10 cellular contexts compared by ENCODE assay signal in the genomic region with DNA sequence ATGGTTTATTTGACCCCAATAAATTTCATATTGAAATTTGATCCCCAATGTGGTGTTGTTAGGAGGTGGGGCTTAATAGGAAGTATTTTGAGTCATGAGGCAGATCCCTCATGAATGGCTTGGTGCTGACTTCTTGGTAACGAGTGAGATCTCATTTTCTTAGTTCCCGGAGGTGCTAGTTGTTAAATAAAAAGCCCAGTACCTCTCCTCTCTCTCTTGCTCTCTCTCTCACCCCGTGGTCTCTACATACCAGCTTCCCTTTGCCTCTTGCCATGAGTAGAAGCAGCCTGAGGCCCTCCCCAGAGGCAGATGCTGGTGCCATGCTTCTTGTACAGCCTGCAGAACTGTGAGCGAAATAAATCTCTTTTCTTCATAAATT. TPM values are rescaled to one million over a fixed set of nuclear protein-coding genes. Genes with fewer than 3 reads are reported as not detected.
DNase-seq lines count a peak whose midpoint lies in the region; ATAC-seq and TF ChIP-seq lines count a peak whose summit lies in the region.
"Had no signal": no experiment of that assay in that cellular context is flagged by ENCODE, and none has a peak within 500 bp of the region (broad histone marks: within the 10 kb centered on the region; RNA-seq: fewer than 3 reads in every experiment).

No MANE protein-coding gene starts in this region.

- peaks cover 37% of the 10 kb centered on the region for H3K4me1 Mint-ChIP-seq in activated naive CD4-positive, alpha-beta T cell treated with anti-CD3 and anti-CD28 coated beads for 36 hours (ENCODE audit: low read depth)
- H3K4me1 Mint-ChIP-seq in activated CD8-positive, alpha-beta T cell treated with anti-CD3 and anti-CD28 coated beads for 36 hours (ENCODE audit: low read depth) = peaks cover 33% of the 10 kb centered on the region
- H3K4me1 Mint-ChIP-seq in stimulated activated naive CD8-positive, alpha-beta T cell treated with anti-CD3 and anti-CD28 coated beads, Interleukin-15, Interleukin-2, amounts not matched to agents 100 ng/mL and 50 ng/mL, for 24 hours (ENCODE audit: low read depth) = peaks cover 36% of the 10 kb centered on the region

- ATAC-seq in HG02798 (IDR thresholded peaks at IDR 0.05; ENCODE audit: poor library complexity, unreplicated experiment) = peak; percentile 31
- peak; percentile 75 for ATAC-seq in activated CD8-positive, alpha-beta T cell treated with anti-CD3 and anti-CD28 coated beads for 36 hours

- H3K27me3 ChIP-seq in suprapubic skin = no peaks in the 10 kb centered on the region
- H3K27me3 ChIP-seq: ascending aorta had no signal

- TF ChIP-seq POLR2A in suprapubic skin (IDR thresholded peaks at IDR 0.05) = no peak

- H3K27ac ChIP-seq in suprapubic skin = no peak overlapping the region
- H3K27ac ChIP-seq: ascending aorta, RWPE1 had no signal

- peak; percentile 12 for DNase-seq in activated naive CD4-positive, alpha-beta T cell treated with anti-CD3 and anti-CD28 coated beads for 36 hours
- DNase-seq in activated naive CD4-positive, alpha-beta T cell treated with anti-CD3 and anti-CD28 coated beads, Interleukin-2, amount 50 U/mL, for 16 hours = no peak
- no peak for DNase-seq in activated CD8-positive, alpha-beta T cell treated with anti-CD3 and anti-CD28 coated beads for 36 hours
- DNase-seq in NCI-H2171 (lab: John Stamatoyannopoulos, UW) (no peak), NCI-H2081 (lab: John Stamatoyannopoulos, UW) (no peak), suprapubic skin (ENCODE audit: low spot score in 2 of 2) (no peak)

- TF ChIP-seq EP300 in suprapubic skin (IDR thresholded peaks at IDR 0.05) = no peak

- WGBS in suprapubic skin = 74% methylated on average over 4 of the region's 4 CpGs

- no peak for TF ChIP-seq CTCF in activated CD8-positive, alpha-beta T cell treated with anti-CD3 and anti-CD28 coated beads for 36 hours (IDR thresholded peaks at IDR 0.05)
- no peak for TF ChIP-seq CTCF in suprapubic skin (IDR thresholded peaks at IDR 0.05)

- no peaks in the 10 kb centered on the region for H3K9me3 ChIP-seq in suprapubic skin
- H3K9me3 ChIP-seq: ascending aorta had no signal

- H3K4me1 ChIP-seq in suprapubic skin = peaks cover 10% of the 10 kb centered on the region

- no peaks in the 10 kb centered on the region for H3K9me3 Mint-ChIP-seq in activated naive CD4-positive, alpha-beta T cell treated with anti-CD3 and anti-CD28 coated beads for 36 hours
- no peaks in the 10 kb centered on the region for H3K9me3 Mint-ChIP-seq in activated CD8-positive, alpha-beta T cell treated with anti-CD3 and anti-CD28 coated beads for 36 hours
- H3K9me3 Mint-ChIP-seq in stimulated activated naive CD8-positive, alpha-beta T cell treated with anti-CD3 and anti-CD28 coated beads, Interleukin-15, Interleukin-2, amounts not matched to agents 100 ng/mL and 50 ng/mL, for 24 hours = peaks cover 4% of the 10 kb centered on the region

- H3K27me3 Mint-ChIP-seq in activated naive CD4-positive, alpha-beta T cell treated with anti-CD3 and anti-CD28 coated beads for 36 hours (ENCODE audit: low read depth) = peaks cover 2% of the 10 kb centered on the region
- H3K27me3 Mint-ChIP-seq in activated CD8-positive, alpha-beta T cell treated with anti-CD3 and anti-CD28 coated beads for 36 hours = no peaks in the 10 kb centered on the region
- no peaks in the 10 kb centered on the region for H3K27me3 Mint-ChIP-seq in stimulated activated naive CD8-positive, alpha-beta T cell treated with anti-CD3 and anti-CD28 coated beads, Interleukin-15, Interleukin-2, amounts not matched to agents 100 ng/mL and 50 ng/mL, for 24 hours

- POLR2A ChIA-PET in activated CD8-positive, alpha-beta T cell treated with anti-CD3 and anti-CD28 coated beads for 36 hours (lab: Charles Lee) = interaction anchor here (1.1 to 1.7 kb wide), 2 partner anchors 10 to 119 kb away, joined by 3 to 7 read pairs; a partner anchor contains a TSS

- CTCF ChIA-PET in activated naive CD4-positive, alpha-beta T cell treated with anti-CD3 and anti-CD28 coated beads for 36 hours (lab: Charles Lee) = interaction anchor here (0.6 to 1.5 kb wide), 2 partner anchors 17 to 20 kb away, joined by 3 read pairs; no protein-coding TSS in a partner anchor
- CTCF ChIA-PET in activated CD8-positive, alpha-beta T cell treated with anti-CD3 and anti-CD28 coated beads for 36 hours (lab: Charles Lee) = interaction anchor here (1.1 to 7.4 kb wide), 3 partner anchors 8 to 215 kb away, joined by 8 to 32 read pairs (median 12); no protein-coding TSS in a partner anchor

- H3K4me3 ChIP-seq in suprapubic skin = no peak overlapping the region
- H3K4me3 ChIP-seq: ascending aorta had no signal

- H3K4me3 Mint-ChIP-seq in activated naive CD4-positive, alpha-beta T cell treated with anti-CD3 and anti-CD28 coated beads for 36 hours = no peak overlapping the region
- H3K4me3 Mint-ChIP-seq in activated CD8-positive, alpha-beta T cell treated with anti-CD3 and anti-CD28 coated beads for 36 hours = peak overlapping the region; percentile 22
- H3K4me3 Mint-ChIP-seq in stimulated activated naive CD8-positive, alpha-beta T cell treated with anti-CD3 and anti-CD28 coated beads, Interleukin-15, Interleukin-2, amounts not matched to agents 100 ng/mL and 50 ng/mL, for 24 hours = peak overlapping the region; percentile 52

- intact Hi-C loops in activated naive CD4-positive, alpha-beta T cell treated with anti-CD3 and anti-CD28 coated beads for 36 hours (cut with micrococcal nuclease) = loop anchor here (1.0 kb wide), 1 partner anchor 40 kb away; no protein-coding TSS in a partner anchor
- intact Hi-C loops in activated CD8-positive, alpha-beta T cell treated with anti-CD3 and anti-CD28 coated beads for 36 hours (cut with micrococcal nuclease) = no loop called here

- H3K27ac Mint-ChIP-seq in activated naive CD4-positive, alpha-beta T cell treated with anti-CD3 and anti-CD28 coated beads for 36 hours = peak overlapping the region; percentile 17
- H3K27ac Mint-ChIP-seq in activated CD8-positive, alpha-beta T cell treated with anti-CD3 and anti-CD28 coated beads for 36 hours = peak overlapping the region; percentile 68
- peak overlapping the region; percentile 71 for H3K27ac Mint-ChIP-seq in stimulated activated naive CD8-positive, alpha-beta T cell treated with anti-CD3 and anti-CD28 coated beads, Interleukin-15, Interleukin-2, amounts not matched to agents 100 ng/mL and 50 ng/mL, for 24 hours

- no peaks in the 10 kb centered on the region for H3K36me3 Mint-ChIP-seq in activated naive CD4-positive, alpha-beta T cell treated with anti-CD3 and anti-CD28 coated beads for 36 hours (ENCODE audit: low read depth)
- peaks cover 4% of the 10 kb centered on the region for H3K36me3 Mint-ChIP-seq in activated CD8-positive, alpha-beta T cell treated with anti-CD3 and anti-CD28 coated beads for 36 hours (ENCODE audit: low read depth)
- no peaks in the 10 kb centered on the region for H3K36me3 Mint-ChIP-seq in stimulated activated naive CD8-positive, alpha-beta T cell treated with anti-CD3 and anti-CD28 coated beads, Interleukin-15, Interleukin-2, amounts not matched to agents 100 ng/mL and 50 ng/mL, for 24 hours (ENCODE audit: low read depth)

- no peaks in the 10 kb centered on the region for H3K36me3 ChIP-seq in suprapubic skin
- H3K36me3 ChIP-seq: ascending aorta had no signal

RNA-seq across cellular contexts. Expression of a gene that starts 39.4 kb away (rescaled TPM):
- 1 to 10 TPM; 8.0 to 8.3 TPM for total RNA-seq in activated naive CD4-positive, alpha-beta T cell treated with anti-CD3 and anti-CD28 coated beads for 36 hours
- 1 to 10 TPM; 8.6 to 9.0 TPM for total RNA-seq in activated CD8-positive, alpha-beta T cell treated with anti-CD3 and anti-CD28 coated beads for 36 hours
- 1 to 10 TPM; 5.9 to 9.4 (median 7.5) TPM for total RNA-seq in suprapubic skin

Comparison
In these comparisons a context has a peak if more than half of its experiments do, and no peak if none do; other contexts are left out.
1. H3K27ac Mint-ChIP-seq: peak in every context shown above with its lines; median percentile 71 in stimulated activated naive CD8-positive, alpha-beta T cell treated with anti-CD3 and anti-CD28 coated beads, Interleukin-15, Interleukin-2, amounts not matched to agents 100 ng/mL and 50 ng/mL, for 24 hours; 68 in activated CD8-positive, alpha-beta T cell treated with anti-CD3 and anti-CD28 coated beads for 36 hours; 17 in activated naive CD4-positive, alpha-beta T cell treated with anti-CD3 and anti-CD28 coated beads for 36 hours.